Comparison of ENCODE assay signal across 1 cellular context in the genomic region with DNA sequence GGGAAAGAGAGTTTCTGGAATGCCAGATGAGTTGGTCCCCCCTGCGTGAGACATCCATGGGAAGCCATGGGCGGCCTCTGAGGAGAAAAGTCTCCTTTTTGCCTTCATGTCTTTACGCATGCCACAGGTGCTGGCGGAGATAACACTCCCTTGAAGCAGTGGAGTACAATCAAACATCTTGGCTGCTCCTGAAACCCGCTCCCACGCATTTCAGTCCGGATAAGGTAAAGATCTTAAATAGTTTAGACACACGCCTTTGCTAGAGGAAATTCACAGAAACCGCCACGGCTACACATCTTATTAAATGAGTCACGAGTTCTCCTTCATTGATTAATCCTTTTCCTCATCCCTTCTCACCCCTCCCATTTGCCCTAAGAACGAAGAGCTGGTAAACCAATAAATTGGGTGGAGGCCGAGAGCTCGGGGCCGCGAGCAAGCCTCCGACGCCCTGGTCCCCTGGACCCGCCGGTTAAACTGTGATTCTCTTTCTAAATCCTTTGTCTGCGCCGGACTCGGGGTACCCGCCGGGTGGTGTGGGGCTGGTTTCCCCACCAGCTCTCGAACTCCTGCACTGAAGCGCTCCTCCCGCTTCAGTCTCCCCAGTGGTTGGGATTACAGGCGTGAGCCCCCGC.
TF ChIP-seq lines count a peak whose summit lies in the region.

No MANE protein-coding gene starts in this region.

TF ChIP-seq in K562, 482 proteins besides CTCF, POLR2A, EP300 and RAD21 (continued from another document and continues in another):
- TF ChIP-seq, protein P1, sequence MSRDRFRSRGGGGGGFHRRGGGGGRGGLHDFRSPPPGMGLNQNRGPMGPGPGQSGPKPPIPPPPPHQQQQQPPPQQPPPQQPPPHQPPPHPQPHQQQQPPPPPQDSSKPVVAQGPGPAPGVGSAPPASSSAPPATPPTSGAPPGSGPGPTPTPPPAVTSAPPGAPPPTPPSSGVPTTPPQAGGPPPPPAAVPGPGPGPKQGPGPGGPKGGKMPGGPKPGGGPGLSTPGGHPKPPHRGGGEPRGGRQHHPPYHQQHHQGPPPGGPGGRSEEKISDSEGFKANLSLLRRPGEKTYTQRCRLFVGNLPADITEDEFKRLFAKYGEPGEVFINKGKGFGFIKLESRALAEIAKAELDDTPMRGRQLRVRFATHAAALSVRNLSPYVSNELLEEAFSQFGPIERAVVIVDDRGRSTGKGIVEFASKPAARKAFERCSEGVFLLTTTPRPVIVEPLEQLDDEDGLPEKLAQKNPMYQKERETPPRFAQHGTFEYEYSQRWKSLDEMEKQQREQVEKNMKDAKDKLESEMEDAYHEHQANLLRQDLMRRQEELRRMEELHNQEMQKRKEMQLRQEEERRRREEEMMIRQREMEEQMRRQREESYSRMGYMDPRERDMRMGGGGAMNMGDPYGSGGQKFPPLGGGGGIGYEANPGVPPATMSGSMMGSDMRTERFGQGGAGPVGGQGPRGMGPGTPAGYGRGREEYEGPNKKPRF (IDR thresholded peaks at IDR 0.05; ENCODE audit: low read depth, low read length) = no peak
- 0 out of 2 replicates have a peak, but pooled peaks have one; percentile 36 for TF ChIP-seq ZNF584 (CRISPR knock-in tag; IDR thresholded peaks at IDR 0.05; ENCODE audit: low read depth)
- no peak for TF ChIP-seq ATF1 (CRISPR knock-in tag; IDR thresholded peaks at IDR 0.05)
- peak; percentile 60 for TF ChIP-seq ATF1 (tag; IDR thresholded peaks at IDR 0.05)
- TF ChIP-seq, protein P2, sequence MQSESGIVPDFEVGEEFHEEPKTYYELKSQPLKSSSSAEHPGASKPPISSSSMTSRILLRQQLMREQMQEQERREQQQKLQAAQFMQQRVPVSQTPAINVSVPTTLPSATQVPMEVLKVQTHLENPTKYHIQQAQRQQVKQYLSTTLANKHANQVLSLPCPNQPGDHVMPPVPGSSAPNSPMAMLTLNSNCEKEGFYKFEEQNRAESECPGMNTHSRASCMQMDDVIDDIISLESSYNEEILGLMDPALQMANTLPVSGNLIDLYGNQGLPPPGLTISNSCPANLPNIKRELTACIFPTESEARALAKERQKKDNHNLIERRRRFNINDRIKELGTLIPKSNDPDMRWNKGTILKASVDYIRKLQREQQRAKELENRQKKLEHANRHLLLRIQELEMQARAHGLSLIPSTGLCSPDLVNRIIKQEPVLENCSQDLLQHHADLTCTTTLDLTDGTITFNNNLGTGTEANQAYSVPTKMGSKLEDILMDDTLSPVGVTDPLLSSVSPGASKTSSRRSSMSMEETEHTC (IDR thresholded peaks at IDR 0.05) = 0 out of 2 replicates have a peak, but pooled peaks have one; percentile 21
- TF ChIP-seq TEAD4 (IDR thresholded peaks at IDR 0.05; ENCODE audit: low read length) = peak; percentile 95
- no peak for TF ChIP-seq TEAD4 (CRISPR knock-in tag; IDR thresholded peaks at IDR 0.05; ENCODE audit: borderline replicate concordance)
- TF ChIP-seq TBL1XR1 (IDR thresholded peaks at IDR 0.05; ENCODE audit: low read length in 2 of 2) = peak; percentile 37 to 84; a peak in 2 of 4 replicates
- TF ChIP-seq, protein P3, sequence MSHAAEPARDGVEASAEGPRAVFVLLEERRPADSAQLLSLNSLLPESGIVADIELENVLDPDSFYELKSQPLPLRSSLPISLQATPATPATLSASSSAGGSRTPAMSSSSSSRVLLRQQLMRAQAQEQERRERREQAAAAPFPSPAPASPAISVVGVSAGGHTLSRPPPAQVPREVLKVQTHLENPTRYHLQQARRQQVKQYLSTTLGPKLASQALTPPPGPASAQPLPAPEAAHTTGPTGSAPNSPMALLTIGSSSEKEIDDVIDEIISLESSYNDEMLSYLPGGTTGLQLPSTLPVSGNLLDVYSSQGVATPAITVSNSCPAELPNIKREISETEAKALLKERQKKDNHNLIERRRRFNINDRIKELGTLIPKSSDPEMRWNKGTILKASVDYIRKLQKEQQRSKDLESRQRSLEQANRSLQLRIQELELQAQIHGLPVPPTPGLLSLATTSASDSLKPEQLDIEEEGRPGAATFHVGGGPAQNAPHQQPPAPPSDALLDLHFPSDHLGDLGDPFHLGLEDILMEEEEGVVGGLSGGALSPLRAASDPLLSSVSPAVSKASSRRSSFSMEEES (CRISPR knock-in tag; IDR thresholded peaks at IDR 0.05) = peak; percentile 91
- peak; percentile 91 for TF ChIP-seq MTA2 (IDR thresholded peaks at IDR 0.05; ENCODE audit: low read depth)
- TF ChIP-seq, protein P4, sequence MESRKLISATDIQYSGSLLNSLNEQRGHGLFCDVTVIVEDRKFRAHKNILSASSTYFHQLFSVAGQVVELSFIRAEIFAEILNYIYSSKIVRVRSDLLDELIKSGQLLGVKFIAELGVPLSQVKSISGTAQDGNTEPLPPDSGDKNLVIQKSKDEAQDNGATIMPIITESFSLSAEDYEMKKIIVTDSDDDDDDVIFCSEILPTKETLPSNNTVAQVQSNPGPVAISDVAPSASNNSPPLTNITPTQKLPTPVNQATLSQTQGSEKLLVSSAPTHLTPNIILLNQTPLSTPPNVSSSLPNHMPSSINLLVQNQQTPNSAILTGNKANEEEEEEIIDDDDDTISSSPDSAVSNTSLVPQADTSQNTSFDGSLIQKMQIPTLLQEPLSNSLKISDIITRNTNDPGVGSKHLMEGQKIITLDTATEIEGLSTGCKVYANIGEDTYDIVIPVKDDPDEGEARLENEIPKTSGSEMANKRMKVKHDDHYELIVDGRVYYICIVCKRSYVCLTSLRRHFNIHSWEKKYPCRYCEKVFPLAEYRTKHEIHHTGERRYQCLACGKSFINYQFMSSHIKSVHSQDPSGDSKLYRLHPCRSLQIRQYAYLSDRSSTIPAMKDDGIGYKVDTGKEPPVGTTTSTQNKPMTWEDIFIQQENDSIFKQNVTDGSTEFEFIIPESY (CRISPR knock-in tag; IDR thresholded peaks at IDR 0.05) = peak; percentile 73; the same call in 1 of the 2 replicates
- peak; percentile 96 for TF ChIP-seq SMARCE1 (IDR thresholded peaks at IDR 0.05)
- peak; percentile 91 for TF ChIP-seq POLR2AphosphoS5 (IDR thresholded peaks at IDR 0.05; ENCODE audit: control insufficient read depth, insufficient read depth, low read depth, low read length)
- peak; percentile 80 for TF ChIP-seq GATA2 (CRISPR knock-in tag; IDR thresholded peaks at IDR 0.05)
- no peak for TF ChIP-seq RFX1 (IDR thresholded peaks at IDR 0.05)
- TF ChIP-seq BCL6 (CRISPR knock-in tag; IDR thresholded peaks at IDR 0.05) = no peak
- TF ChIP-seq, protein P5, sequence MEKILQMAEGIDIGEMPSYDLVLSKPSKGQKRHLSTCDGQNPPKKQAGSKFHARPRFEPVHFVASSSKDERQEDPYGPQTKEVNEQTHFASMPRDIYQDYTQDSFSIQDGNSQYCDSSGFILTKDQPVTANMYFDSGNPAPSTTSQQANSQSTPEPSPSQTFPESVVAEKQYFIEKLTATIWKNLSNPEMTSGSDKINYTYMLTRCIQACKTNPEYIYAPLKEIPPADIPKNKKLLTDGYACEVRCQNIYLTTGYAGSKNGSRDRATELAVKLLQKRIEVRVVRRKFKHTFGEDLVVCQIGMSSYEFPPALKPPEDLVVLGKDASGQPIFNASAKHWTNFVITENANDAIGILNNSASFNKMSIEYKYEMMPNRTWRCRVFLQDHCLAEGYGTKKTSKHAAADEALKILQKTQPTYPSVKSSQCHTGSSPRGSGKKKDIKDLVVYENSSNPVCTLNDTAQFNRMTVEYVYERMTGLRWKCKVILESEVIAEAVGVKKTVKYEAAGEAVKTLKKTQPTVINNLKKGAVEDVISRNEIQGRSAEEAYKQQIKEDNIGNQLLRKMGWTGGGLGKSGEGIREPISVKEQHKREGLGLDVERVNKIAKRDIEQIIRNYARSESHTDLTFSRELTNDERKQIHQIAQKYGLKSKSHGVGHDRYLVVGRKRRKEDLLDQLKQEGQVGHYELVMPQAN (IDR thresholded peaks at IDR 0.05; ENCODE audit: borderline replicate concordance) = no peak
- TF ChIP-seq, protein P6, sequence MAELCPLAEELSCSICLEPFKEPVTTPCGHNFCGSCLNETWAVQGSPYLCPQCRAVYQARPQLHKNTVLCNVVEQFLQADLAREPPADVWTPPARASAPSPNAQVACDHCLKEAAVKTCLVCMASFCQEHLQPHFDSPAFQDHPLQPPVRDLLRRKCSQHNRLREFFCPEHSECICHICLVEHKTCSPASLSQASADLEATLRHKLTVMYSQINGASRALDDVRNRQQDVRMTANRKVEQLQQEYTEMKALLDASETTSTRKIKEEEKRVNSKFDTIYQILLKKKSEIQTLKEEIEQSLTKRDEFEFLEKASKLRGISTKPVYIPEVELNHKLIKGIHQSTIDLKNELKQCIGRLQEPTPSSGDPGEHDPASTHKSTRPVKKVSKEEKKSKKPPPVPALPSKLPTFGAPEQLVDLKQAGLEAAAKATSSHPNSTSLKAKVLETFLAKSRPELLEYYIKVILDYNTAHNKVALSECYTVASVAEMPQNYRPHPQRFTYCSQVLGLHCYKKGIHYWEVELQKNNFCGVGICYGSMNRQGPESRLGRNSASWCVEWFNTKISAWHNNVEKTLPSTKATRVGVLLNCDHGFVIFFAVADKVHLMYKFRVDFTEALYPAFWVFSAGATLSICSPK (IDR thresholded peaks at IDR 0.05; ENCODE audit: borderline replicate concordance) = no peak
- peak in 1 of 2 experiments; percentile 69; a peak in 2 of 4 replicates for TF ChIP-seq MAZ (CRISPR knock-in tag; conservative IDR thresholded peaks at IDR 0.05 in 1 of 2, IDR thresholded peaks at IDR 0.05 in 1 of 2)
- TF ChIP-seq CBFA2T3 (IDR thresholded peaks at IDR 0.05) = peak; percentile 95
- no peak for TF ChIP-seq MXI1 (IDR thresholded peaks at IDR 0.05; ENCODE audit: low read depth, low read length)
- no peak for TF ChIP-seq HNRNPL (IDR thresholded peaks at IDR 0.05; ENCODE audit: low read depth, low read length)
- TF ChIP-seq ZNF174 (CRISPR knock-in tag; IDR thresholded peaks at IDR 0.05) = no peak
- TF ChIP-seq STAT5A (IDR thresholded peaks at IDR 0.05; ENCODE audit: borderline replicate concordance, low read length) = peak; percentile 80
- no peak for TF ChIP-seq ZC3H11A (IDR thresholded peaks at IDR 0.05; ENCODE audit: low read depth, low read length)
- TF ChIP-seq SIN3B (IDR thresholded peaks at IDR 0.05; ENCODE audit: low read depth) = no peak
- TF ChIP-seq, protein P7, sequence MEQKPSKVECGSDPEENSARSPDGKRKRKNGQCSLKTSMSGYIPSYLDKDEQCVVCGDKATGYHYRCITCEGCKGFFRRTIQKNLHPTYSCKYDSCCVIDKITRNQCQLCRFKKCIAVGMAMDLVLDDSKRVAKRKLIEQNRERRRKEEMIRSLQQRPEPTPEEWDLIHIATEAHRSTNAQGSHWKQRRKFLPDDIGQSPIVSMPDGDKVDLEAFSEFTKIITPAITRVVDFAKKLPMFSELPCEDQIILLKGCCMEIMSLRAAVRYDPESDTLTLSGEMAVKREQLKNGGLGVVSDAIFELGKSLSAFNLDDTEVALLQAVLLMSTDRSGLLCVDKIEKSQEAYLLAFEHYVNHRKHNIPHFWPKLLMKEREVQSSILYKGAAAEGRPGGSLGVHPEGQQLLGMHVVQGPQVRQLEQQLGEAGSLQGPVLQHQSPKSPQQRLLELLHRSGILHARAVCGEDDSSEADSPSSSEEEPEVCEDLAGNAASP (IDR thresholded peaks at IDR 0.05) = no peak
- peak in 1 of 2 experiments; percentile 62; a peak in 1 of 4 replicates for TF ChIP-seq TEAD1 (CRISPR knock-in tag; IDR thresholded peaks at IDR 0.05)
- no peak for TF ChIP-seq GATAD2A (IDR thresholded peaks at IDR 0.05)
- TF ChIP-seq CTBP1 (IDR thresholded peaks at IDR 0.05; ENCODE audit: borderline replicate concordance) = peak; percentile 95
- peak in 1 of 3 experiments; percentile 50 for TF ChIP-seq YY1 (IDR thresholded peaks at IDR 0.05; ENCODE audit: borderline replicate concordance in 1 of 3, control insufficient read depth in 1 of 3, extremely low read depth in 1 of 3, insufficient read depth in 3 of 3, insufficient read length in 1 of 3, insufficient replicate concordance in 2 of 3, low read depth in 1 of 3, low read length in 2 of 3)
- TF ChIP-seq FOXK1 (CRISPR knock-in tag; IDR thresholded peaks at IDR 0.05; ENCODE audit: borderline replicate concordance) = no peak
- TF ChIP-seq KLF16 (IDR thresholded peaks at IDR 0.05) = peak; percentile 93
- TF ChIP-seq ZFX (CRISPR knock-in tag; IDR thresholded peaks at IDR 0.05) = no peak; the same call in 1 of the 2 replicates
- TF ChIP-seq SMARCC2 (IDR thresholded peaks at IDR 0.05; ENCODE audit: low read depth) = peak; percentile 90
- no peak for TF ChIP-seq MCM7 (IDR thresholded peaks at IDR 0.05)
- TF ChIP-seq DPF2 (IDR thresholded peaks at IDR 0.05) = peak; percentile 97
- TF ChIP-seq NFE2 (IDR thresholded peaks at IDR 0.05; ENCODE audit: low read depth) = peak; percentile 51
- TF ChIP-seq, protein P8, sequence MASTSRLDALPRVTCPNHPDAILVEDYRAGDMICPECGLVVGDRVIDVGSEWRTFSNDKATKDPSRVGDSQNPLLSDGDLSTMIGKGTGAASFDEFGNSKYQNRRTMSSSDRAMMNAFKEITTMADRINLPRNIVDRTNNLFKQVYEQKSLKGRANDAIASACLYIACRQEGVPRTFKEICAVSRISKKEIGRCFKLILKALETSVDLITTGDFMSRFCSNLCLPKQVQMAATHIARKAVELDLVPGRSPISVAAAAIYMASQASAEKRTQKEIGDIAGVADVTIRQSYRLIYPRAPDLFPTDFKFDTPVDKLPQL (IDR thresholded peaks at IDR 0.05; ENCODE audit: extremely low read depth, insufficient read length) = no peak
- peak; percentile 73; the same call in 1 of the 2 replicates for TF ChIP-seq JUND (IDR thresholded peaks at IDR 0.05; ENCODE audit: borderline replicate concordance, low read depth, low read length)
- peak; percentile 17; the same call in 1 of the 3 replicates for TF ChIP-seq JUND (tag; IDR thresholded peaks at IDR 0.05; ENCODE audit: borderline replicate concordance, low read depth, low read length)
- no peak for TF ChIP-seq MED1 (CRISPR knock-in tag; IDR thresholded peaks at IDR 0.05; ENCODE audit: borderline replicate concordance)
- no peak for TF ChIP-seq NR2C1 (IDR thresholded peaks at IDR 0.05)
- 0 out of 2 replicates have a peak, but pooled peaks have one; percentile 24 for TF ChIP-seq NR2C1 (tag; IDR thresholded peaks at IDR 0.05)
- TF ChIP-seq, protein P9, sequence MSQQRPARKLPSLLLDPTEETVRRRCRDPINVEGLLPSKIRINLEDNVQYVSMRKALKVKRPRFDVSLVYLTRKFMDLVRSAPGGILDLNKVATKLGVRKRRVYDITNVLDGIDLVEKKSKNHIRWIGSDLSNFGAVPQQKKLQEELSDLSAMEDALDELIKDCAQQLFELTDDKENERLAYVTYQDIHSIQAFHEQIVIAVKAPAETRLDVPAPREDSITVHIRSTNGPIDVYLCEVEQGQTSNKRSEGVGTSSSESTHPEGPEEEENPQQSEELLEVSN (IDR thresholded peaks at IDR 0.05; ENCODE audit: borderline replicate concordance in 1 of 2, extremely low read depth in 1 of 2, insufficient read depth in 1 of 2, insufficient read length in 1 of 2, low read depth in 1 of 2, low read length in 1 of 2, poor library complexity in 1 of 2, severe bottlenecking in 1 of 2) = peak in 1 of 2 experiments; percentile 78
